In genomic region chr14:53180272-53181221, GRCh38 we compare ENCODE assay signal across 8 cellular contexts. TPM values are rescaled to one million over a fixed set of nuclear protein-coding genes. Genes with fewer than 3 reads are reported as not detected.
DNase-seq lines count a peak whose midpoint lies in the region; ATAC-seq and TF ChIP-seq lines count a peak whose summit lies in the region.

No MANE protein-coding gene starts in this region.

- peaks cover 0 to 1% (median 0%) of the 10 kb centered on the region in 7 donors for H3K9me3 Mint-ChIP-seq in CD14-positive monocyte

- H3K4me1 Mint-ChIP-seq in CD14-positive monocyte: peaks cover 5% of the 10 kb centered on the region

- DNase-seq in CD14-positive monocyte (ENCODE audit: low spot score) (no peak), activated T-cell treated with anti-CD3 and anti-CD28 coated beads for 48 hours (ENCODE audit: low read depth) (peak; percentile 3), left kidney (ENCODE audit: low read depth, low spot score) (peak; percentile 24), NCI-H1417 (lab: John Stamatoyannopoulos, UW) (no peak), left colon (no peak), SHP77 (lab: John Stamatoyannopoulos, UW) (no peak)

- peak; percentile 22 for TF ChIP-seq CTCF in CD14-positive monocyte (IDR thresholded peaks at IDR 0.05)

- H3K27me3 Mint-ChIP-seq in CD14-positive monocyte (ENCODE audit: low read depth in 3 of 3): peaks cover 1 to 9% (median 3%) of the 10 kb centered on the region in 3 donors

- H3K4me3 Mint-ChIP-seq in CD14-positive monocyte: no peak overlapping the region

- intact Hi-C loops in CD14-positive monocyte (cut with micrococcal nuclease): no loop called here
- intact Hi-C loops in left colon (cut with DNase I, micrococcal nuclease): no loop called here

- peak; percentile 58 for ATAC-seq in HG03442 (IDR thresholded peaks at IDR 0.05; ENCODE audit: unreplicated experiment)
- no peak for ATAC-seq in left colon
- no peak for ATAC-seq in GM19455 (IDR thresholded peaks at IDR 0.05; ENCODE audit: unreplicated experiment)

- H3K27ac Mint-ChIP-seq in CD14-positive monocyte: peak overlapping the region in 1 of 7 donors; percentile 59

- no peaks in the 10 kb centered on the region for H3K36me3 Mint-ChIP-seq in CD14-positive monocyte

RNA-seq across cellular contexts. Expression of gene DDHD1, which starts 27.4 kb away (rescaled TPM):
- 1 to 10 TPM; 2.2 to 3.1 TPM for polyA plus RNA-seq in CD14-positive monocyte
- 10 to 100 TPM in 1 of 2 donors, 1 to 10 TPM in 1; 9.0 to 10.1 TPM for total RNA-seq in left colon

Comparison
In these comparisons a context has a peak if more than half of its experiments do, and no peak if none do; other contexts are left out.
1. DNase-seq: peak in activated T-cell treated with anti-CD3 and anti-CD28 coated beads for 48 hours (single experiment) and left kidney (single experiment); none in CD14-positive monocyte (single experiment), NCI-H1417 (0 of 3), left colon (0 of 2) and SHP77 (0 of 2).